ENCODE assay signal across 9 cellular contexts in genomic region chr9:99253772-99254431, GRCh38. TPM values are rescaled to one million over a fixed set of nuclear protein-coding genes. Genes with fewer than 3 reads are reported as not detected.
DNase-seq lines count a peak whose midpoint lies in the region; ATAC-seq and TF ChIP-seq lines count a peak whose summit lies in the region.
"Had no signal": no experiment of that assay in that cellular context is flagged by ENCODE, and none has a peak within 500 bp of the region (broad histone marks: within the 10 kb centered on the region; RNA-seq: fewer than 3 reads in every experiment).

No MANE protein-coding gene starts in this region.

- TF ChIP-seq CTCF in ovary (IDR thresholded peaks at IDR 0.05): no peak

- TF ChIP-seq EP300 in ovary (IDR thresholded peaks at IDR 0.05): no peak

- H3K9me3 ChIP-seq in ovary: no peaks in the 10 kb centered on the region
- H3K9me3 ChIP-seq: pancreas had no signal

- ATAC-seq in HG03108 (IDR thresholded peaks at IDR 0.05; ENCODE audit: unreplicated experiment): peak; percentile 81
- ATAC-seq: pancreas had no signal

- H3K27me3 ChIP-seq in ovary: no peaks in the 10 kb centered on the region
- H3K27me3 ChIP-seq: pancreas had no signal

- H3K27ac ChIP-seq in ovary: no peak overlapping the region
- H3K27ac ChIP-seq: pancreas had no signal

- intact Hi-C loops in ovary (cut with DNase I): no loop called here

- WGBS in ovary, 3 donors: 79 to 82% (median 79%) methylated on average over 15 of the region's 15 CpGs

- no peaks in the 10 kb centered on the region for H3K4me1 ChIP-seq in ovary (ENCODE audit: insufficient read depth)
- H3K4me1 ChIP-seq: pancreas had no signal

- peak; percentile 41 for DNase-seq in activated CD4-positive, alpha-beta T cell treated with anti-CD3 and anti-CD28 coated beads, Interleukin-2, amount 50 U/mL, for 1 hour
- DNase-seq in glomerular visceral epithelial cell (ENCODE audit: extremely low spot score): peak; percentile 32
- peak; percentile 80 to 94 for DNase-seq in stimulated activated CD8-positive, alpha-beta memory T cell treated with anti-CD3 and anti-CD28 coated beads, Interleukin-7, amount 100 ng/mL, for 48 hours (ENCODE audit: extremely low read depth in 1 of 2, low read depth in 1 of 2)
- no peak for DNase-seq in ovary
- no peak for DNase-seq in NOMO-1 (lab: John Stamatoyannopoulos, UW; ENCODE audit: unreplicated experiment in 2 of 2)
- no peak for DNase-seq in SHP77 (lab: John Stamatoyannopoulos, UW)

- H3K4me3 ChIP-seq in ovary: no peak overlapping the region
- H3K4me3 ChIP-seq: pancreas had no signal

- peak; percentile 59 for TF ChIP-seq POLR2A in GM19099 (IDR thresholded peaks at IDR 0.05; ENCODE audit: extremely low read depth, insufficient read length, low read depth)
- no peak for TF ChIP-seq POLR2A in ovary (IDR thresholded peaks at IDR 0.05)

- no peaks in the 10 kb centered on the region for H3K36me3 ChIP-seq in ovary
- H3K36me3 ChIP-seq: pancreas had no signal

RNA-seq across cellular contexts. Expression of gene SEC61B, which starts 31.8 kb away (rescaled TPM):
- 100 to 1,000 TPM in 5 of 7 donors, 10 to 100 TPM in 2; 80.1 to 147 (median 130) TPM for total RNA-seq in ovary
- 100 to 1,000 TPM; 121 to 196 TPM for polyA plus RNA-seq in ovary

RNA-seq across cellular contexts. Expression of gene ALG2, which starts 32.2 kb away (rescaled TPM):
- 10 to 100 TPM; 28.6 to 45.8 (median 37.3) TPM for total RNA-seq in ovary
- polyA plus RNA-seq in ovary: 10 to 100 TPM; 21.8 to 60.1 TPM

Comparison
In these comparisons a context has a peak if more than half of its experiments do, and no peak if none do; other contexts are left out.
1. DNase-seq: peak in activated CD4-positive, alpha-beta T cell treated with anti-CD3 and anti-CD28 coated beads, Interleukin-2, amount 50 U/mL, for 1 hour (single experiment), glomerular visceral epithelial cell (single experiment) and stimulated activated CD8-positive, alpha-beta memory T cell treated with anti-CD3 and anti-CD28 coated beads, Interleukin-7, amount 100 ng/mL, for 48 hours (2 of 2); none in ovary (0 of 5), NOMO-1 (0 of 2) and SHP77 (0 of 2).